1 cellular context compared by ENCODE assay signal in genomic region chr11:36507824-36508489, GRCh38.
TF ChIP-seq lines count a peak whose summit lies in the region.

No MANE protein-coding gene starts in this region.

TF ChIP-seq in SK-N-SH, 30 proteins besides CTCF, POLR2A, EP300 and RAD21 (continued from another document):
- TF ChIP-seq, protein P1, sequence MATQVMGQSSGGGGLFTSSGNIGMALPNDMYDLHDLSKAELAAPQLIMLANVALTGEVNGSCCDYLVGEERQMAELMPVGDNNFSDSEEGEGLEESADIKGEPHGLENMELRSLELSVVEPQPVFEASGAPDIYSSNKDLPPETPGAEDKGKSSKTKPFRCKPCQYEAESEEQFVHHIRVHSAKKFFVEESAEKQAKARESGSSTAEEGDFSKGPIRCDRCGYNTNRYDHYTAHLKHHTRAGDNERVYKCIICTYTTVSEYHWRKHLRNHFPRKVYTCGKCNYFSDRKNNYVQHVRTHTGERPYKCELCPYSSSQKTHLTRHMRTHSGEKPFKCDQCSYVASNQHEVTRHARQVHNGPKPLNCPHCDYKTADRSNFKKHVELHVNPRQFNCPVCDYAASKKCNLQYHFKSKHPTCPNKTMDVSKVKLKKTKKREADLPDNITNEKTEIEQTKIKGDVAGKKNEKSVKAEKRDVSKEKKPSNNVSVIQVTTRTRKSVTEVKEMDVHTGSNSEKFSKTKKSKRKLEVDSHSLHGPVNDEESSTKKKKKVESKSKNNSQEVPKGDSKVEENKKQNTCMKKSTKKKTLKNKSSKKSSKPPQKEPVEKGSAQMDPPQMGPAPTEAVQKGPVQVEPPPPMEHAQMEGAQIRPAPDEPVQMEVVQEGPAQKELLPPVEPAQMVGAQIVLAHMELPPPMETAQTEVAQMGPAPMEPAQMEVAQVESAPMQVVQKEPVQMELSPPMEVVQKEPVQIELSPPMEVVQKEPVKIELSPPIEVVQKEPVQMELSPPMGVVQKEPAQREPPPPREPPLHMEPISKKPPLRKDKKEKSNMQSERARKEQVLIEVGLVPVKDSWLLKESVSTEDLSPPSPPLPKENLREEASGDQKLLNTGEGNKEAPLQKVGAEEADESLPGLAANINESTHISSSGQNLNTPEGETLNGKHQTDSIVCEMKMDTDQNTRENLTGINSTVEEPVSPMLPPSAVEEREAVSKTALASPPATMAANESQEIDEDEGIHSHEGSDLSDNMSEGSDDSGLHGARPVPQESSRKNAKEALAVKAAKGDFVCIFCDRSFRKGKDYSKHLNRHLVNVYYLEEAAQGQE (IDR thresholded peaks at IDR 0.05; ENCODE audit: low read depth, low read length) = no peak
- TF ChIP-seq RFX5 (IDR thresholded peaks at IDR 0.05; ENCODE audit: low read length) (no peak), RCOR1 (IDR thresholded peaks at IDR 0.05; ENCODE audit: low read length) (no peak)
